8 cellular contexts compared by ENCODE assay signal in genomic region chr3:184371570-184372018, GRCh38. TPM values are rescaled to one million over a fixed set of nuclear protein-coding genes. Genes with fewer than 3 reads are reported as not detected.
DNase-seq lines count a peak whose midpoint lies in the region; ATAC-seq, FAIRE-seq and TF ChIP-seq lines count a peak whose summit lies in the region.

No MANE protein-coding gene starts in this region.

- peaks cover 14% of the 10 kb centered on the region for H3K36me3 ChIP-seq in SJCRH30

- DNase-seq in DMS79 (lab: John Stamatoyannopoulos, UW) (peak; percentile 89), H54 (ENCODE audit: insufficient read length, low spot score) (peak; percentile 98), NCI-H1092 treated with DMSO at 0.1 percent for 48 hours (lab: John Stamatoyannopoulos, UW) (peak; percentile 92), SJCRH30 (peak; percentile 84 to 90), glomerular visceral epithelial cell (ENCODE audit: extremely low spot score) (peak; percentile 86), posterior cingulate gyrus (peak; percentile 56 to 97 (median 79))
- DNase-seq in activated naive CD8-positive, alpha-beta T cell treated with anti-CD3 and anti-CD28 coated beads for 36 hours: peak; percentile 66

- TF ChIP-seq POLR2A in H54 (IDR thresholded peaks at IDR 0.05; ENCODE audit: low read depth, low read length): no peak

- no peaks in the 10 kb centered on the region for H3K9me3 ChIP-seq in SJCRH30 (replicated peaks)

- no peaks in the 10 kb centered on the region for H3K9me3 Mint-ChIP-seq in activated naive CD8-positive, alpha-beta T cell treated with anti-CD3 and anti-CD28 coated beads for 36 hours

- H3K27ac ChIP-seq in SJCRH30: no peak overlapping the region

- peaks cover 8% of the 10 kb centered on the region for H3K4me1 ChIP-seq in SJCRH30

- no peaks in the 10 kb centered on the region for H3K27me3 ChIP-seq in SJCRH30

- H3K4me3 ChIP-seq in SJCRH30: no peak overlapping the region

- H3K4me1 Mint-ChIP-seq in activated naive CD8-positive, alpha-beta T cell treated with anti-CD3 and anti-CD28 coated beads for 36 hours: peaks cover 15% of the 10 kb centered on the region

- H3K36me3 Mint-ChIP-seq in activated naive CD8-positive, alpha-beta T cell treated with anti-CD3 and anti-CD28 coated beads for 36 hours: peaks cover 15% of the 10 kb centered on the region

- no peak overlapping the region for H3K4me3 Mint-ChIP-seq in activated naive CD8-positive, alpha-beta T cell treated with anti-CD3 and anti-CD28 coated beads for 36 hours

- peaks cover under 1% of the 10 kb centered on the region for H3K27me3 Mint-ChIP-seq in activated naive CD8-positive, alpha-beta T cell treated with anti-CD3 and anti-CD28 coated beads for 36 hours

- FAIRE-seq in H54 (lab: Jason Lieb, UNC): peak; percentile 97

- intact Hi-C loops in posterior cingulate gyrus (cut with DNase I): loop anchor here (1.0 to 10.0 kb wide), 3 partner anchors 93 to 173 kb away; no protein-coding TSS in a partner anchor

- ATAC-seq in HG03457 (IDR thresholded peaks at IDR 0.05; ENCODE audit: unreplicated experiment): no peak

- no peak overlapping the region for H3K27ac Mint-ChIP-seq in activated naive CD8-positive, alpha-beta T cell treated with anti-CD3 and anti-CD28 coated beads for 36 hours

RNA-seq across cellular contexts. Expression of gene THPO, which starts 6.4 kb away (rescaled TPM):
- 0.61 and 1.2 TPM in 2 replicates for total RNA-seq in SJCRH30 (2014; rRNA removed; shearing (Covaris generic))
- not detected for total RNA-seq in activated naive CD8-positive, alpha-beta T cell treated with anti-CD3 and anti-CD28 coated beads for 36 hours

RNA-seq across cellular contexts. Expression of gene CHRD, which starts 8.3 kb away (rescaled TPM):
- total RNA-seq in SJCRH30 (2014; rRNA removed; shearing (Covaris generic)): 8.2 and 9.0 TPM in 2 replicates
- not detected for total RNA-seq in activated naive CD8-positive, alpha-beta T cell treated with anti-CD3 and anti-CD28 coated beads for 36 hours

RNA-seq across cellular contexts. Expression of gene POLR2H, which starts 10.1 kb away (rescaled TPM):
- 86.8 and 91.6 TPM in 2 replicates for total RNA-seq in SJCRH30 (2014; rRNA removed; shearing (Covaris generic))
- total RNA-seq in activated naive CD8-positive, alpha-beta T cell treated with anti-CD3 and anti-CD28 coated beads for 36 hours: 100 to 1,000 TPM; 175 to 177 TPM

RNA-seq across cellular contexts. Expression of gene CLCN2, which starts 10.2 kb away (rescaled TPM):
- 4.1 and 5.5 TPM in 2 replicates for total RNA-seq in SJCRH30 (2014; rRNA removed; shearing (Covaris generic))
- total RNA-seq in activated naive CD8-positive, alpha-beta T cell treated with anti-CD3 and anti-CD28 coated beads for 36 hours: 1 to 10 TPM; 5.0 to 6.8 TPM

RNA-seq across cellular contexts. Expression of gene FAM131A, which starts 34.2 kb away (rescaled TPM):
- 4.8 and 5.9 TPM in 2 replicates for total RNA-seq in SJCRH30 (2014; rRNA removed; shearing (Covaris generic))
- 1 to 10 TPM; 2.1 to 3.4 TPM for total RNA-seq in activated naive CD8-positive, alpha-beta T cell treated with anti-CD3 and anti-CD28 coated beads for 36 hours
